Comparison of ENCODE assay signal across 8 cellular contexts in genomic region chr17:42819939-42820535, GRCh38. TPM values are rescaled to one million over a fixed set of nuclear protein-coding genes. Genes with fewer than 3 reads are reported as not detected.
DNase-seq lines count a peak whose midpoint lies in the region; ATAC-seq and TF ChIP-seq lines count a peak whose summit lies in the region.

No MANE protein-coding gene starts in this region.

- H3K36me3 ChIP-seq in colonic mucosa (peaks cover 10% of the 10 kb centered on the region), mucosa of descending colon (ENCODE audit: low read depth) (peaks cover 11% of the 10 kb centered on the region), testis (ENCODE audit: low read depth, missing control alignments) (no peaks in the 10 kb centered on the region)

- DNase-seq in NK-92 treated with Interleukin-12 subunit alpha and Interleukin-12 subunit beta, amount 100 ng/mL, for 24 hours (lab: John Stamatoyannopoulos, UW) = peak; percentile 45
- DNase-seq in NK-92 (lab: John Stamatoyannopoulos, UW; ENCODE audit: unreplicated experiment) (no peak), NCI-H226 (peak; percentile 49), colonic mucosa (peak; percentile 55), mucosa of descending colon (peak in 2 of 3 donors; percentile 66 to 71), testis (peak; percentile 68)

- intact Hi-C loops in colonic mucosa (cut with DNase I) = loop anchor here (5.0 kb wide), 1 partner anchor 43 kb away; no protein-coding TSS in a partner anchor
- intact Hi-C loops in mucosa of descending colon (cut with DNase I, micrococcal nuclease) = no loop called here
- intact Hi-C loops in testis (cut with DNase I; ENCODE audit: low total_unique reads) = loop anchor here (10.0 kb wide), 1 partner anchor 95 kb away; no protein-coding TSS in a partner anchor

- H3K4me1 ChIP-seq in colonic mucosa (peaks cover 11% of the 10 kb centered on the region), mucosa of descending colon (ENCODE audit: low read depth) (peaks cover 18% of the 10 kb centered on the region), testis (peaks cover 7% of the 10 kb centered on the region)

- no peak for TF ChIP-seq POLR2A in testis (IDR thresholded peaks at IDR 0.05)

- whole genome bisulfite sequencing in testis, 2 donors = 36 to 47% methylated on average over 2 of the region's 2 CpGs

- H3K27ac ChIP-seq in colonic mucosa = no peak overlapping the region
- no peak overlapping the region for H3K27ac ChIP-seq in testis

- peak; percentile 30 to 44 for ATAC-seq in activated CD4-positive, CD25-positive, alpha-beta regulatory T cell treated with anti-CD3 and anti-CD28 coated beads, Interleukin-2, amount 50 U/mL, for 24 hours
- ATAC-seq in mucosa of descending colon (peak; percentile 15), HG03280 (IDR thresholded peaks at IDR 0.05; ENCODE audit: unreplicated experiment) (no peak)

- H3K9ac ChIP-seq in colonic mucosa (ENCODE audit: low read depth in 2 of 2, low read length in 2 of 2) = no peak overlapping the region

- no peaks in the 10 kb centered on the region for H3K27me3 ChIP-seq in colonic mucosa
- no peaks in the 10 kb centered on the region for H3K27me3 ChIP-seq in testis

- peak; percentile 50 for TF ChIP-seq CTCF in colonic mucosa (IDR thresholded peaks at IDR 0.05)
- peak; percentile 40 for TF ChIP-seq CTCF in mucosa of descending colon (IDR thresholded peaks at IDR 0.05)
- TF ChIP-seq CTCF in testis (IDR thresholded peaks at IDR 0.05) = peak in 2 of 3 experiments; percentile 43 to 60

- H3K4me3 ChIP-seq in colonic mucosa (no peak overlapping the region), mucosa of descending colon (no peak overlapping the region), testis (no peak overlapping the region)

- H3K9me3 ChIP-seq in colonic mucosa (no peaks in the 10 kb centered on the region), mucosa of descending colon (no peaks in the 10 kb centered on the region), testis (no peaks in the 10 kb centered on the region)

RNA-seq across cellular contexts. Expression of gene BECN1, which starts 4.0 kb away (rescaled TPM):
- total RNA-seq in colonic mucosa = 100 to 1,000 TPM; 118 to 145 TPM
- total RNA-seq in mucosa of descending colon = 100 to 1,000 TPM; 130 to 142 (median 137) TPM
- 100 to 1,000 TPM; 100 to 111 TPM for total RNA-seq in testis
- polyA plus RNA-seq in testis (ENCODE audit: insufficient read depth, low read depth, low replicate concordance) = 74.2 TPM

RNA-seq across cellular contexts. Expression of gene PSME3, which starts 13.2 kb away (rescaled TPM):
- total RNA-seq in colonic mucosa (100 to 1,000 TPM in 1 of 2 donors, 10 to 100 TPM in 1; 86.4 to 163 TPM), mucosa of descending colon (100 to 1,000 TPM in 1 of 3 donors, 10 to 100 TPM in 2; 87.7 to 112 (median 91.8) TPM), testis (10 to 100 TPM; 79.7 to 92.1 TPM)
- 135 TPM for polyA plus RNA-seq in testis (ENCODE audit: insufficient read depth, low read depth, low replicate concordance)

RNA-seq across cellular contexts. Expression of gene CNTD1, which starts 21.4 kb away (rescaled TPM):
- under 1 TPM in 1 of 2 donors, not detected in 1; 0.61 TPM for total RNA-seq in colonic mucosa
- 1 to 10 TPM in 2 of 3 donors, under 1 TPM in 1; 0.79 to 3.3 (median 1.2) TPM for total RNA-seq in mucosa of descending colon
- total RNA-seq in testis = 10 to 100 TPM; 21.2 to 49.1 TPM
- 114 TPM for polyA plus RNA-seq in testis (ENCODE audit: insufficient read depth, low read depth, low replicate concordance)

RNA-seq across cellular contexts. Expression of gene COA3, which starts 21.5 kb away (rescaled TPM):
- 100 to 1,000 TPM; 167 to 219 TPM for total RNA-seq in colonic mucosa
- total RNA-seq in mucosa of descending colon = 100 to 1,000 TPM in 2 of 3 donors, 10 to 100 TPM in 1; 92.7 to 151 (median 148) TPM
- total RNA-seq in testis = 10 to 100 TPM; 43.0 to 49.2 TPM
- polyA plus RNA-seq in testis (ENCODE audit: insufficient read depth, low read depth, low replicate concordance) = 52.7 TPM

RNA-seq across cellular contexts. Expression of gene AOC2, which starts 24.3 kb away (rescaled TPM):
- 1 to 10 TPM in 1 of 2 donors, under 1 TPM in 1; 0.32 to 1.1 TPM for total RNA-seq in colonic mucosa
- 1 to 10 TPM in 1 of 3 donors, under 1 TPM in 2; 0.92 to 2.1 (median 0.96) TPM for total RNA-seq in mucosa of descending colon
- total RNA-seq in testis = 10 to 100 TPM; 10.3 to 14.6 TPM
- polyA plus RNA-seq in testis (ENCODE audit: insufficient read depth, low read depth, low replicate concordance) = 5.7 TPM

Comparison
In these comparisons a context has a peak if more than half of its experiments do, and no peak if none do; other contexts are left out.
1. RNA of gene CNTD1, which starts 21.4 kb away (total RNA-seq): 21.2 to 49.1 TPM in testis; 0.79 to 3.3 TPM in mucosa of descending colon and 0.61 TPM in colonic mucosa; every median in the first group is over 4 times any median in the second.
2. intact Hi-C loops: an anchor here in colonic mucosa (5.0 kb wide) and testis (10.0 kb wide); none called in mucosa of descending colon.
3. Peak in every context shown above with its lines, with median percentiles within 50 percentile points of each other: CTCF ChIP-seq.